In the genomic region with DNA sequence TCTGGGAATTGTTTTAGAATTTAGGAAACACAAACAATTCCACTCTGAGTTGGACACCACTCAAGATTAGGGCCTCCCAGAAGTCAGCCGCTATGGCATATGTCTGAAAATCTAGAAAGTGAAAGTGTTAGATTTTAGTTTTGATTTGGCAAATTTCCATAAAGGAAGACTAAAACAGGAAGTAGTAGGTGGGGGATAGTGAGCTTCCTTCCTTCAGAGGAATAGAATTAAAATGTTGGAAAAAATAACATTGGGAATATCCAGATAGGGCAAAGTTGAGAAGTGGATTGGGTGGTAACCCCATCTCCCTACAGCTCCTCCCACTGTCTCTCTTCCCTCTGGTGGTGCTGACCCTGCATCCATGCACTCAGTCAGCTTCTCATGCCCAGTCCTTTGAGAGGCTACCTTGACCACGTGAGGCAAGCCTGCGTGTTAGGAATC, we compare ENCODE assay signal across 20 cellular contexts.
DNase-seq lines count a peak whose midpoint lies in the region; ATAC-seq, FAIRE-seq and TF ChIP-seq lines count a peak whose summit lies in the region.
"Had no signal": no experiment of that assay in that cellular context is flagged by ENCODE, and none has a peak within 500 bp of the region (broad histone marks: within the 10 kb centered on the region; RNA-seq: fewer than 3 reads in every experiment).

No MANE protein-coding gene starts in this region.

- no peak overlapping the region for H3K4me3 Mint-ChIP-seq in activated CD8-positive, alpha-beta T cell treated with anti-CD3 and anti-CD28 coated beads, Interleukin-2, amount 10 ng/mL, durations not matched to agents 7 days and 5 days
- H3K4me3 Mint-ChIP-seq: activated B cell treated with CpG ODN at 0.5 μM for 24 hours; activated CD8-positive, alpha-beta T cell treated with anti-CD3 and anti-CD28 coated beads for 36 hours; activated naive CD8-positive, alpha-beta T cell treated with anti-CD3 and anti-CD28 coated beads for 36 hours; activated T-cell treated with anti-CD3 and anti-CD28 coated beads, Interleukin-2, amount 50 U/mL, for 72 hours; T-helper 17 cell had no signal

- peak overlapping the region; percentile 35; the same call in 1 of the 2 replicates for H3K4me3 ChIP-seq in ACC112 (ENCODE audit: low read depth, low read length)
- H3K4me3 ChIP-seq in coronary artery: no peak overlapping the region

- H3K36me3 ChIP-seq in ACC112 (ENCODE audit: insufficient read depth, low read length): no peaks in the 10 kb centered on the region

- H3K27ac ChIP-seq in ACC112 (ENCODE audit: low read depth, low read length) (no peak overlapping the region), coronary artery (peak overlapping the region; percentile 7 to 30)
- H3K27ac ChIP-seq: HL-60 had no signal

- H3K4me1 Mint-ChIP-seq in activated CD8-positive, alpha-beta T cell treated with anti-CD3 and anti-CD28 coated beads, Interleukin-2, amount 10 ng/mL, durations not matched to agents 7 days and 5 days (ENCODE audit: low read depth): no peaks in the 10 kb centered on the region
- H3K4me1 Mint-ChIP-seq: activated naive CD8-positive, alpha-beta T cell treated with anti-CD3 and anti-CD28 coated beads for 36 hours; T-helper 17 cell had no signal

- H2AFZ ChIP-seq in ACC112 (ENCODE audit: low read length, unreplicated experiment): peak overlapping the region; percentile 42

- no peaks in the 10 kb centered on the region for H3K27me3 Mint-ChIP-seq in activated CD8-positive, alpha-beta T cell treated with anti-CD3 and anti-CD28 coated beads, Interleukin-2, amount 10 ng/mL, durations not matched to agents 7 days and 5 days (ENCODE audit: low read depth)
- H3K27me3 Mint-ChIP-seq: activated B cell treated with CpG ODN at 0.5 μM for 24 hours; activated CD8-positive, alpha-beta T cell treated with anti-CD3 and anti-CD28 coated beads for 36 hours; activated naive CD8-positive, alpha-beta T cell treated with anti-CD3 and anti-CD28 coated beads for 36 hours; T-helper 17 cell had no signal

- H3K79me2 ChIP-seq in ACC112 (ENCODE audit: control insufficient read depth, insufficient read depth, low read length, unreplicated experiment): no peaks in the 10 kb centered on the region

- H3K27ac Mint-ChIP-seq in activated CD8-positive, alpha-beta T cell treated with anti-CD3 and anti-CD28 coated beads, Interleukin-2, amount 10 ng/mL, durations not matched to agents 7 days and 5 days: no peak overlapping the region
- H3K27ac Mint-ChIP-seq: activated B cell treated with CpG ODN at 0.5 μM for 24 hours; activated CD8-positive, alpha-beta T cell treated with anti-CD3 and anti-CD28 coated beads for 36 hours; activated naive CD8-positive, alpha-beta T cell treated with anti-CD3 and anti-CD28 coated beads for 36 hours; activated T-cell treated with anti-CD3 and anti-CD28 coated beads, Interleukin-2, amount 50 U/mL, for 72 hours; T-helper 17 cell had no signal

- peaks cover 13% of the 10 kb centered on the region for H3K4me1 ChIP-seq in ACC112 (ENCODE audit: control insufficient read depth, insufficient read depth, low read length, unreplicated experiment)

- TF ChIP-seq CTCF in coronary artery (IDR thresholded peaks at IDR 0.05): no peak

- no peaks in the 10 kb centered on the region for H3K27me3 ChIP-seq in ACC112 (ENCODE audit: insufficient read depth, low read length)

- ATAC-seq in activated CD8-positive, alpha-beta T cell treated with anti-CD3 and anti-CD28 coated beads, Interleukin-2, amount 10 ng/mL, durations not matched to agents 7 days and 5 days: no peak
- ATAC-seq: activated CD8-positive, alpha-beta T cell treated with anti-CD3 and anti-CD28 coated beads for 36 hours; activated T-cell treated with anti-CD3 and anti-CD28 coated beads, Interleukin-2, amount 50 U/mL, for 72 hours; T-helper 17 cell had no signal

- CTCF ChIA-PET in activated CD8-positive, alpha-beta T cell treated with anti-CD3 and anti-CD28 coated beads, Interleukin-2, amount 10 ng/mL, durations not matched to agents 7 days and 5 days (lab: Charles Lee): interaction anchor here (1.4 kb wide), 1 partner anchor 17 kb away, joined by 3 read pairs; no protein-coding TSS in a partner anchor

- POLR2A ChIA-PET in activated CD8-positive, alpha-beta T cell treated with anti-CD3 and anti-CD28 coated beads, Interleukin-2, amount 10 ng/mL, durations not matched to agents 7 days and 5 days (lab: Charles Lee): no interaction called here

- DNase-seq in GM19239 (ENCODE audit: insufficient read length, low spot score) (no peak), coronary artery (ENCODE audit: low spot score) (no peak), left kidney (ENCODE audit: low read depth, low spot score) (peak; percentile 13), SHP77 (lab: John Stamatoyannopoulos, UW) (no peak), globus pallidus (ENCODE audit: low spot score) (no peak), NCI-H82 treated with DMSO at 0.1 percent for 48 hours (lab: John Stamatoyannopoulos, UW; ENCODE audit: unreplicated experiment) (no peak)
- DNase-seq in activated CD8-positive, alpha-beta T cell treated with anti-CD3 and anti-CD28 coated beads, Interleukin-2, amount 10 ng/mL, durations not matched to agents 7 days and 5 days: no peak
- DNase-seq: activated B cell treated with CpG ODN at 0.5 μM for 24 hours; activated CD8-positive, alpha-beta T cell treated with anti-CD3 and anti-CD28 coated beads for 36 hours; activated naive CD8-positive, alpha-beta T cell treated with anti-CD3 and anti-CD28 coated beads for 36 hours; activated T-cell treated with anti-CD3 and anti-CD28 coated beads, Interleukin-2, amount 50 U/mL, for 72 hours; hippocampal formation; NCI-H2029; stimulated activated CD4-positive, alpha-beta T cell treated with anti-CD3 and anti-CD28 coated beads, Interleukin-15, amount 100 ng/mL, for 24 hours; stimulated activated naive CD4-positive, alpha-beta T cell; T-helper 17 cell had no signal

- H3K36me3 Mint-ChIP-seq in activated CD8-positive, alpha-beta T cell treated with anti-CD3 and anti-CD28 coated beads, Interleukin-2, amount 10 ng/mL, durations not matched to agents 7 days and 5 days (ENCODE audit: low read depth): no peaks in the 10 kb centered on the region
- H3K36me3 Mint-ChIP-seq: activated naive CD8-positive, alpha-beta T cell treated with anti-CD3 and anti-CD28 coated beads for 36 hours had no signal

- FAIRE-seq in GM19239 (lab: Jason Lieb, UNC): peak; percentile 26
- FAIRE-seq: H54, keratinocyte had no signal

- H3K9me3 Mint-ChIP-seq in activated CD8-positive, alpha-beta T cell treated with anti-CD3 and anti-CD28 coated beads, Interleukin-2, amount 10 ng/mL, durations not matched to agents 7 days and 5 days (ENCODE audit: insufficient read depth): no peaks in the 10 kb centered on the region
- H3K9me3 Mint-ChIP-seq: activated B cell treated with CpG ODN at 0.5 μM for 24 hours; activated CD8-positive, alpha-beta T cell treated with anti-CD3 and anti-CD28 coated beads for 36 hours; activated naive CD8-positive, alpha-beta T cell treated with anti-CD3 and anti-CD28 coated beads for 36 hours; activated T-cell treated with anti-CD3 and anti-CD28 coated beads, Interleukin-2, amount 50 U/mL, for 72 hours had no signal
